ENCODE assay signal across 33 cellular contexts in genomic region chr4:177769155-177769554, GRCh38.
"Had no signal": no experiment of that assay in that cellular context is flagged by ENCODE, and none has a peak within 500 bp of the region (broad histone marks: within the 10 kb centered on the region; RNA-seq: fewer than 3 reads in every experiment).

No MANE protein-coding gene starts in this region.

- H3K4me1 ChIP-seq: adrenal gland, body of pancreas, breast epithelium had no signal

- H3K36me3 ChIP-seq: adrenal gland, brain microvascular endothelial cell, breast epithelium had no signal

- H3K27me3 ChIP-seq: adrenal gland, body of pancreas, brain microvascular endothelial cell, breast epithelium had no signal

- ATAC-seq: activated CD8-positive, alpha-beta T cell treated with anti-CD3 and anti-CD28 coated beads for 36 hours; activated naive CD4-positive, alpha-beta T cell treated with anti-CD3 and anti-CD28 coated beads, Interleukin-2, amount 50 U/mL, for 72 hours; activated T-cell treated with anti-CD3 and anti-CD28 coated beads, Interleukin-2, amount 50 U/mL, for 4 hours; activated T-cell treated with anti-CD3 and anti-CD28 coated beads, Interleukin-2, amount 50 U/mL, for 72 hours; activated T-helper 17 cell treated with anti-CD3 and anti-CD28 coated beads, Interleukin-2, amount 50 U/mL, for 72 hours; body of pancreas had no signal

- FAIRE-seq: astrocyte, TTC549 had no signal

- H3K27ac ChIP-seq: adrenal gland, body of pancreas, brain microvascular endothelial cell, breast epithelium, VCaP had no signal

- DNase-seq: activated B cell treated with CpG ODN at 0.5 μM for 24 hours; activated CD4-positive, alpha-beta memory T cell treated with anti-CD3 and anti-CD28 coated beads for 36 hours; activated CD4-positive, alpha-beta T cell treated with anti-CD3 and anti-CD28 coated beads for 4 hours; activated CD4-positive, alpha-beta T cell treated with anti-CD3 and anti-CD28 coated beads, Interleukin-2, amount 10 ng/mL, durations not matched to agents 24 days and 14 days; activated CD4-positive, alpha-beta T cell treated with anti-CD3 and anti-CD28 coated beads, Interleukin-2, amount 50 U/mL, for 1 hour; activated CD4-positive, alpha-beta T cell treated with anti-CD3 and anti-CD28 coated beads, Interleukin-2, amount 50 U/mL, for 4 hours; activated CD4-positive, CD25-positive, alpha-beta regulatory T cell treated with anti-CD3 and anti-CD28 coated beads, Interleukin-2, amount 50 U/mL, for 72 hours; activated CD8-positive, alpha-beta memory T cell treated with anti-CD3 and anti-CD28 coated beads, Interleukin-2, amount 50 U/mL, for 4 hours; activated CD8-positive, alpha-beta T cell treated with anti-CD3 and anti-CD28 coated beads for 36 hours; activated effector memory CD4-positive, alpha-beta T cell treated with anti-CD3 and anti-CD28 coated beads, Interleukin-2, amount 50 U/mL, for 16 hours; activated gamma-delta T cell treated with Interleukin-2 at 50 U/mL for 16 hours; activated naive CD4-positive, alpha-beta T cell; activated naive CD4-positive, alpha-beta T cell treated with anti-CD3 and anti-CD28 coated beads for 36 hours; activated naive CD4-positive, alpha-beta T cell treated with anti-CD3 and anti-CD28 coated beads, Interleukin-2, amount 50 U/mL, for 16 hours; activated naive CD8-positive, alpha-beta T cell treated with anti-CD3 and anti-CD28 coated beads for 36 hours; activated T-cell treated with anti-CD3 and anti-CD28 coated beads for 4 hours; activated T-cell treated with anti-CD3 and anti-CD28 coated beads, Interleukin-2, amount 50 U/mL, for 1 hour; activated T-cell treated with anti-CD3 and anti-CD28 coated beads, Interleukin-2, amount 50 U/mL, for 4 hours; activated T-cell treated with anti-CD3 and anti-CD28 coated beads, Interleukin-2, amount 50 U/mL, for 72 hours; adrenal gland; amniotic stem cell; aorta; body of pancreas; brain microvascular endothelial cell; central memory CD4-positive, alpha-beta T cell; T-helper 2 cell; T-helper 9 cell had no signal

- H3K4me3 ChIP-seq: adrenal gland, body of pancreas, breast epithelium had no signal

- H3K9me3 ChIP-seq: adrenal gland, body of pancreas, breast epithelium had no signal
